In the genomic region with DNA sequence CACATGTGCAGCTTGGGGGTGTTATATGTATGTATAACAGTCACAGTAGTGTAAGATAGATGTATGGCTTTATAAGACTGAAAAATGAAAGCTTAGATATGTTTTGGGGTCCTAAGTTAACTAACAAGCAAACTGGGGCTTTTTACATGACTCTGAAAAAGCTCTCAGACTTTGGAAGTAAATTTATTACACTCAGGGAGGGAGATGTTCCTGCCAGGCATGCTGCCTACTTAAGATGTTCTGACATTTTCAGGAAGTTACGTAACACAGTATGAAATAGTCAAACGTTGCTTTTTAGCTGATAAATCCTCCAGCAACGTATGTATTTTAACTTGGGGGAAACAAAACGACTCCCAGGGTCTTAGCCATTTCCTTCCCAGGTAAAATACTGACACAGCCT, we compare ENCODE assay signal across 7 cellular contexts. TPM values are rescaled to one million over a fixed set of nuclear protein-coding genes. Genes with fewer than 3 reads are reported as not detected.
DNase-seq lines count a peak whose midpoint lies in the region; FAIRE-seq and TF ChIP-seq lines count a peak whose summit lies in the region.

No MANE protein-coding gene starts in this region.

- WGBS in spleen, 5 donors, result 9 to 12% (median 11%) methylated on average over 4 of the region's 4 CpGs

- H3K27ac ChIP-seq in spleen, result peak overlapping the region; percentile 64 to 90 (median 85)

- no peaks in the 10 kb centered on the region for H3K27me3 ChIP-seq in spleen (replicated peaks in 1 of 7)

- DNase-seq in Jurkat, Clone E6-1 (ENCODE audit: low read depth, low spot score), result peak; percentile 47
- DNase-seq in SKM-1 (lab: John Stamatoyannopoulos, UW; ENCODE audit: unreplicated experiment), result peak; percentile 84
- peak; percentile 36 for DNase-seq in fibroblast of gingiva (ENCODE audit: low read depth)
- DNase-seq in spleen, result no peak
- DNase-seq in dermis blood vessel endothelial cell, result no peak
- DNase-seq in GM12891 (ENCODE audit: insufficient read length, low spot score), result no peak
- no peak for DNase-seq in NCI-H1092 treated with DMSO at 0.1 percent for 48 hours (lab: John Stamatoyannopoulos, UW)

- H3K36me3 ChIP-seq in spleen, result no peaks in the 10 kb centered on the region

- TF ChIP-seq POLR2A in spleen (IDR thresholded peaks at IDR 0.05) (no peak), GM12891 (IDR thresholded peaks at IDR 0.05; ENCODE audit: low read depth, low read length) (no peak)

- intact Hi-C loops in spleen (cut with DNase I; ENCODE audit: low total_unique reads), result no loop called here

- H3K9me3 ChIP-seq in spleen, result no peaks in the 10 kb centered on the region

- TF ChIP-seq CTCF in spleen (IDR thresholded peaks at IDR 0.05 in 8 of 11, conservative IDR thresholded peaks at IDR 0.05 in 3 of 11), result no peak

- FAIRE-seq in GM12891 (lab: Jason Lieb, UNC), result no peak

- peaks cover 17 to 60% (median 44%) of the 10 kb centered on the region in 6 donors for H3K4me1 ChIP-seq in spleen

- H3K4me3 ChIP-seq in Jurkat, Clone E6-1 (ENCODE audit: low read length), result no peak overlapping the region
- peak overlapping the region in 1 of 8 donors; percentile 78 for H3K4me3 ChIP-seq in spleen

TF ChIP-seq in GM12891, 5 proteins besides CTCF, POLR2A, EP300 and RAD21:
- TF ChIP-seq SPI1 (IDR thresholded peaks at IDR 0.05; ENCODE audit: low read depth, low read length) (no peak), POLR2AphosphoS5 (IDR thresholded peaks at IDR 0.05; ENCODE audit: low read depth, low read length) (no peak), TAF1 (IDR thresholded peaks at IDR 0.05; ENCODE audit: low read depth, low read length) (no peak), PAX5 (IDR thresholded peaks at IDR 0.05; ENCODE audit: insufficient read depth, low read length, severe bottlenecking) (no peak), POU2F2 (IDR thresholded peaks at IDR 0.05; ENCODE audit: low read depth, low read length) (no peak)

RNA-seq across cellular contexts. Expression of a gene that starts 1.7 kb away (rescaled TPM):
- polyA plus RNA-seq in Jurkat, Clone E6-1 (2012; ENCODE audit: insufficient read depth, insufficient read length), result 13.5 TPM
- total RNA-seq in spleen (10 to 100 TPM; 34.8 to 48.9 (median 40.3) TPM), dermis blood vessel endothelial cell (25.7 and 27.0 TPM in 2 replicates)
- polyA plus RNA-seq in spleen, result 10 to 100 TPM; 26.2 to 34.8 (median 31.8) TPM
- 11.5 TPM for polyA plus RNA-seq in GM12891 (2012; ENCODE audit: low read depth, missing spikeins)

Comparison
In these comparisons a context has a peak if more than half of its experiments do, and no peak if none do; other contexts are left out.
1. DNase-seq: peak in Jurkat, Clone E6-1 (single experiment), SKM-1 (single experiment) and fibroblast of gingiva (single experiment); none in spleen (single experiment), dermis blood vessel endothelial cell (single experiment), GM12891 (single experiment) and NCI-H1092 treated with DMSO at 0.1 percent for 48 hours (single experiment).